Comparison of ENCODE assay signal across 8 cellular contexts in genomic region chr20:1392443-1392692, GRCh38. TPM values are rescaled to one million over a fixed set of nuclear protein-coding genes. Genes with fewer than 3 reads are reported as not detected.
A peak's percentile ranks its signal among the peaks of the same experiment; 100 is the strongest.
DNase-seq lines count a peak whose midpoint lies in the region; ATAC-seq, FAIRE-seq and TF ChIP-seq lines count a peak whose summit lies in the region.

No MANE protein-coding gene starts in this region.

- no peak for TF ChIP-seq RAD21 in K562 (CRISPR knock-in tag; conservative IDR thresholded peaks at IDR 0.05 in 1 of 2, IDR thresholded peaks at IDR 0.05 in 1 of 2)

- WGBS in K562 (ENCODE audit: insufficient coverage, low coverage, missing lambda C conversion rate), result 0% methylated on average over 3 of the region's 13 CpGs
- 0% methylated on average over 7 to 13 of the region's 13 CpGs for WGBS in lung, 2 donors

- no peak for TF ChIP-seq CTCF in K562 (IDR thresholded peaks at IDR 0.05 in 2 of 3, conservative IDR thresholded peaks at IDR 0.05 in 1 of 3; ENCODE audit: insufficient read depth in 2 of 3, low read depth in 1 of 3, low read length in 3 of 3)
- no peak for TF ChIP-seq CTCF in lung (IDR thresholded peaks at IDR 0.05; ENCODE audit: control extremely low read depth, extremely low read depth)
- no peak for TF ChIP-seq CTCF in vagina (IDR thresholded peaks at IDR 0.05)

- DNase-seq in K562 (ENCODE audit: extremely low read depth in 1 of 4, low spot score in 3 of 4), result no peak
- no peak for DNase-seq in lung (ENCODE audit: low spot score)
- no peak for DNase-seq in vagina (ENCODE audit: extremely low spot score in 2 of 2)
- no peak for DNase-seq in kidney tubule cell (ENCODE audit: low spot score)
- DNase-seq in left lobe of liver (ENCODE audit: low spot score), result no peak

- H3K27me3 ChIP-seq in K562 (ENCODE audit: control insufficient read depth in 2 of 2, insufficient read depth in 2 of 2, low read length in 2 of 2) (no peaks in the 10 kb centered on the region; a peak in 1 of 5 replicates), lung (ENCODE audit: control insufficient read depth, insufficient read depth) (no peaks in the 10 kb centered on the region), vagina (no peaks in the 10 kb centered on the region)

- peaks cover 4% of the 10 kb centered on the region for H3K9me1 ChIP-seq in K562 (ENCODE audit: control insufficient read depth, insufficient read depth, low read length)

- TF ChIP-seq POLR2A in K562 (conservative IDR thresholded peaks at IDR 0.05) (no peak), vagina (IDR thresholded peaks at IDR 0.05) (no peak)

- CTCF ChIA-PET in K562 (lab: Yijun Ruan, JAX; ENCODE audit: low intra/inter-chr PET ratio), result no interaction called here

- no peak for TF ChIP-seq EP300 in K562 (IDR thresholded peaks at IDR 0.05; ENCODE audit: low read length)

- H3K9ac ChIP-seq in K562 (ENCODE audit: insufficient read depth in 1 of 2, low read depth in 2 of 2, low read length in 2 of 2), result peak overlapping the region; percentile 79 to 93

- ATAC-seq in GM19372 (IDR thresholded peaks at IDR 0.05; ENCODE audit: low read depth, unreplicated experiment) (peak; percentile 27), HG03432 (IDR thresholded peaks at IDR 0.05; ENCODE audit: unreplicated experiment) (peak; percentile 25), K562 (peak; percentile 72), lung (ENCODE audit: insufficient read depth, low FRiP score) (no peak), HG02571 (IDR thresholded peaks at IDR 0.05; ENCODE audit: unreplicated experiment) (no peak), left lobe of liver (no peak)

- POLR2A ChIA-PET in K562 (lab: Yijun Ruan, JAX), result interaction anchor here (1.5 to 1.8 kb wide), 3 partner anchors 10 to 179 kb away, joined by 3 to 10 read pairs (median 3); no protein-coding TSS in a partner anchor

- peaks cover 59% of the 10 kb centered on the region for H3K79me2 ChIP-seq in K562 (ENCODE audit: control insufficient read depth, insufficient read depth, low read length)

- BruUV-seq in K562 (replicated peaks; lab: Mats Ljungman, UMichigan), result no TSS peak

- H3K4me3 ChIP-seq in K562 (peak overlapping the region; percentile 93), lung (peak overlapping the region; percentile 91), vagina (peak overlapping the region; percentile 73 to 91)

- peak overlapping the region; percentile 66 for H3K27ac ChIP-seq in K562 (ENCODE audit: extremely low read depth, low read depth, low read length)
- peak overlapping the region; percentile 86 to 91 for H3K27ac ChIP-seq in lung (ENCODE audit: low read depth in 1 of 2, low read length in 1 of 2)
- peak overlapping the region; percentile 88 for H3K27ac ChIP-seq in vagina

- in situ Hi-C loops in K562 (cut with MboI), result no loop called here

- FAIRE-seq in K562 (lab: Jason Lieb, UNC), result no peak

- H4K20me1 ChIP-seq in K562 (replicated peaks; ENCODE audit: control insufficient read depth, insufficient read depth, low read length), result peaks cover 29% of the 10 kb centered on the region

- intact Hi-C loops in K562 (cut with micrococcal nuclease), result loop anchor here (5.0 to 10.0 kb wide), 2 partner anchors 65 to 178 kb away; partner anchors contain the start of gene SDCBP2
- intact Hi-C loops in vagina (cut with DNase I), result loop anchor here (5.0 kb wide), 1 partner anchor 70 kb away; no protein-coding TSS in a partner anchor

- no peak overlapping the region; the same call in 1 of the 2 replicates for H2AFZ ChIP-seq in K562 (ENCODE audit: low read depth, low read length)

- H3K4me2 ChIP-seq in K562 (ENCODE audit: insufficient read depth, low read length), result peak overlapping the region; percentile 90

- H3K36me3 ChIP-seq in K562 (ENCODE audit: control insufficient read depth, insufficient read depth, low read length), result peaks cover 30% of the 10 kb centered on the region; the same call in 2 of the 3 replicates
- peaks cover 0 to 5% of the 10 kb centered on the region in 2 donors for H3K36me3 ChIP-seq in lung (ENCODE audit: control insufficient read depth in 2 of 2, insufficient read depth in 2 of 2, low read length in 2 of 2)
- no peaks in the 10 kb centered on the region for H3K36me3 ChIP-seq in vagina

- H3K9me3 ChIP-seq in K562 (replicated peaks; ENCODE audit: control insufficient read depth, insufficient read depth, low read depth, low read length), result no peaks in the 10 kb centered on the region; the same call in 1 of the 2 replicates
- no peaks in the 10 kb centered on the region for H3K9me3 ChIP-seq in lung (ENCODE audit: control insufficient read depth in 2 of 2, insufficient read depth in 1 of 2, low read length in 1 of 2)
- no peaks in the 10 kb centered on the region for H3K9me3 ChIP-seq in vagina

- H3K4me1 ChIP-seq in K562 (replicated peaks in 1 of 2; ENCODE audit: control insufficient read depth in 2 of 2, insufficient read depth in 2 of 2, low read length in 2 of 2), result peaks cover 14 to 23% of the 10 kb centered on the region in 2 experiments; a peak in 4 of 5 replicates
- H3K4me1 ChIP-seq in lung (ENCODE audit: control insufficient read depth in 2 of 2, insufficient read depth in 2 of 2, low read length in 2 of 2), result peaks cover 19 to 34% of the 10 kb centered on the region in 2 donors
- H3K4me1 ChIP-seq in vagina, result peaks cover 60% of the 10 kb centered on the region

TF ChIP-seq in K562, 482 proteins besides CTCF, POLR2A, EP300 and RAD21:
- no peak for TF ChIP-seq RBM39 (optimal IDR thresholded peaks at IDR 0.05; ENCODE audit: low read depth, low read length)
- TF ChIP-seq CHD1 (IDR thresholded peaks at IDR 0.05; ENCODE audit: low read length), result peak; percentile 64

RNA-seq across cellular contexts. Expression of gene FKBP1A, which starts 0.5 kb away (rescaled TPM):
- 49.2 and 57.2 TPM in 2 replicates for total RNA-seq in K562 (2011; cell fraction: chromatin; rRNA removed; ENCODE audit: low replicate concordance)
- 36.9 and 40.8 TPM in 2 replicates for total RNA-seq in K562 (2011; cell fraction: nucleolus; rRNA removed)
- total RNA-seq in K562 (2011; cell fraction: nucleoplasm; rRNA removed), result 62.6 and 96.7 TPM in 2 replicates
- total RNA-seq in K562 (2014; rRNA removed), result 48.8 and 78.3 TPM in 2 replicates
- 69.9 and 73.3 TPM in 2 replicates for total RNA-seq in K562 (2014; rRNA removed; fragmentation: Illumina TruSeq; extraction: Trizol)
- 86.0 and 89.6 TPM in 2 replicates for total RNA-seq in K562 (2015; rRNA removed; fragmentation: Illumina TruSeq; extraction: Trizol)
- total RNA-seq in K562 (2021), result 176 and 177 TPM in 2 replicates
- polyA plus RNA-seq in K562 (2011; rRNA removed), result 368 and 488 TPM in 2 replicates
- 363 and 764 TPM in 2 replicates for polyA plus RNA-seq in K562 (2011; cell fraction: cytosol; rRNA removed)
- polyA plus RNA-seq in K562 (2011; cell fraction: nucleus; rRNA removed), result 155 and 276 TPM in 2 replicates
- 216 and 222 TPM in 2 replicates for polyA plus RNA-seq in K562 (2012)
- 451 and 502 TPM in 2 replicates for polyA plus RNA-seq in K562 (2014; fragmentation: Illumina TruSeq; extraction: Trizol)
- polyA plus RNA-seq in K562 (2014; fragmentation: Nextera tagmentation; extraction: Ambion mirVana), result 10 to 100 TPM; 63.5 to 82.4 TPM
- 193 and 223 TPM in 2 replicates for polyA plus RNA-seq in K562 (2014; rRNA removed)
- 152 and 189 TPM in 2 replicates for polyA minus RNA-seq in K562 (2011; rRNA and poly(A)+ RNA removed)
- polyA minus RNA-seq in K562 (2011; cell fraction: cytosol; rRNA and poly(A)+ RNA removed), result 74.7 and 81.8 TPM in 2 replicates
- 17.6 and 53.8 TPM in 2 replicates for polyA minus RNA-seq in K562 (2011; cell fraction: nucleus; rRNA and poly(A)+ RNA removed)
- 100 to 1,000 TPM; 145 to 308 TPM for total RNA-seq in lung
- polyA plus RNA-seq in lung, result 100 to 1,000 TPM; 246 to 465 TPM
- total RNA-seq in vagina, result 212 TPM
- 61.5 TPM for total RNA-seq in left lobe of liver

Comparison
In these comparisons a context has a peak if more than half of its experiments do, and no peak if none do; other contexts are left out.
1. ATAC-seq: peak in GM19372 (single experiment), HG03432 (single experiment) and K562 (single experiment); none in lung (single experiment), HG02571 (single experiment) and left lobe of liver (single experiment).
2. Peak in every context shown above with its lines, with median percentiles within 50 percentile points of each other: H3K27ac ChIP-seq and H3K4me3 ChIP-seq.